1 cellular context compared by ENCODE assay signal in genomic region chr6:33568826-33569570, GRCh38.
TF ChIP-seq lines count a peak whose summit lies in the region.

No MANE protein-coding gene starts in this region.

TF ChIP-seq in H1, 55 proteins besides CTCF, POLR2A, EP300 and RAD21 (continued from another document):
- TF ChIP-seq TEAD4 (IDR thresholded peaks at IDR 0.05; ENCODE audit: low read depth, low read length) (no peak), TCF12 (IDR thresholded peaks at IDR 0.05; ENCODE audit: low read depth, low read length) (no peak)
